ENCODE assay signal across 11 cellular contexts in genomic region chr19:40805258-40805868, GRCh38. TPM values are rescaled to one million over a fixed set of nuclear protein-coding genes. Genes with fewer than 3 reads are reported as not detected.
DNase-seq lines count a peak whose midpoint lies in the region; ATAC-seq and TF ChIP-seq lines count a peak whose summit lies in the region.
"Had no signal": no experiment of that assay in that cellular context is flagged by ENCODE, and none has a peak within 500 bp of the region (broad histone marks: within the 10 kb centered on the region; RNA-seq: fewer than 3 reads in every experiment).

No MANE protein-coding gene starts in this region.

- no peaks in the 10 kb centered on the region for H3K27me3 ChIP-seq in heart right ventricle
- H3K27me3 ChIP-seq in skeletal muscle satellite cell (ENCODE audit: control insufficient read depth, insufficient read depth, low read length), result no peaks in the 10 kb centered on the region

- peaks cover 2% of the 10 kb centered on the region for H3K27me3 Mint-ChIP-seq in HFFc6 (ENCODE audit: insufficient read depth)
- no peaks in the 10 kb centered on the region for H3K27me3 Mint-ChIP-seq in activated T-helper 1 cell treated with anti-CD3 and anti-CD28 coated beads, Interleukin-12 subunit alpha, Interleukin-12 subunit beta, Interleukin-2, Interleukin-4 antibody, amounts not matched to agents 30 ng/mL and 10 ng/mL and 1 ng/mL, durations not matched to agents 14 hours and 24 hours and 36 hours (ENCODE audit: insufficient read depth)

- no peaks in the 10 kb centered on the region for H3K9me3 Mint-ChIP-seq in HFFc6
- no peaks in the 10 kb centered on the region for H3K9me3 Mint-ChIP-seq in activated T-helper 1 cell treated with anti-CD3 and anti-CD28 coated beads, Interleukin-12 subunit alpha, Interleukin-12 subunit beta, Interleukin-2, Interleukin-4 antibody, amounts not matched to agents 30 ng/mL and 10 ng/mL and 1 ng/mL, durations not matched to agents 14 hours and 24 hours and 36 hours

- intact Hi-C loops in activated T-helper 1 cell treated with anti-CD3 and anti-CD28 coated beads, Interleukin-12 subunit alpha, Interleukin-12 subunit beta, Interleukin-2, Interleukin-4 antibody, amounts not matched to agents 30 ng/mL and 10 ng/mL and 1 ng/mL, durations not matched to agents 14 hours and 24 hours and 36 hours (cut with micrococcal nuclease), result no loop called here
- intact Hi-C loops in heart right ventricle (cut with DNase I), result loop anchor here in 5 of 10 donors (5.0 to 10.0 kb wide), 3 partner anchors 88 to 391 kb away; partner anchors contain the start of genes COQ8B (in 2 of the 5), ITPKC (in 2 of the 5) and PRX (in 1 of the 5)

- H3K4me1 ChIP-seq in heart right ventricle, result peaks cover 58 to 99% (median 93%) of the 10 kb centered on the region in 9 donors
- peaks cover 53% of the 10 kb centered on the region for H3K4me1 ChIP-seq in skeletal muscle satellite cell (ENCODE audit: control insufficient read depth, insufficient read depth, low read length)

- H3K36me3 ChIP-seq in heart right ventricle (peaks cover 7 to 78% (median 17%) of the 10 kb centered on the region in 9 donors), skeletal muscle satellite cell (ENCODE audit: insufficient read depth, low read length) (peaks cover 79% of the 10 kb centered on the region)

- no peak overlapping the region for H3K9ac ChIP-seq in skeletal muscle satellite cell (ENCODE audit: low read depth, low read length)

- no peak for DNase-seq in HFFc6
- peak; percentile 44 for DNase-seq in activated T-helper 1 cell treated with anti-CD3 and anti-CD28 coated beads, Interleukin-12 subunit alpha, Interleukin-12 subunit beta, Interleukin-2, Interleukin-4 antibody, amounts not matched to agents 30 ng/mL and 10 ng/mL and 1 ng/mL, durations not matched to agents 14 hours and 24 hours and 36 hours (ENCODE audit: low spot score)
- peak in 1 of 2 donors; percentile 43 for DNase-seq in heart right ventricle
- no peak for DNase-seq in NCI-H345 treated with DMSO at 0.1 percent for 48 hours (lab: John Stamatoyannopoulos, UW; ENCODE audit: unreplicated experiment)
- no peak for DNase-seq in SIG-M5 (lab: John Stamatoyannopoulos, UW)
- DNase-seq: amniotic stem cell, RPMI8226 had no signal

- H3K27ac Mint-ChIP-seq in HFFc6, result peak overlapping the region; percentile 90
- H3K27ac Mint-ChIP-seq in activated T-helper 1 cell treated with anti-CD3 and anti-CD28 coated beads, Interleukin-12 subunit alpha, Interleukin-12 subunit beta, Interleukin-2, Interleukin-4 antibody, amounts not matched to agents 30 ng/mL and 10 ng/mL and 1 ng/mL, durations not matched to agents 14 hours and 24 hours and 36 hours, result peak overlapping the region; percentile 98

- H3K36me3 Mint-ChIP-seq in HFFc6 (ENCODE audit: low read depth), result peaks cover 23% of the 10 kb centered on the region
- H3K36me3 Mint-ChIP-seq in activated T-helper 1 cell treated with anti-CD3 and anti-CD28 coated beads, Interleukin-12 subunit alpha, Interleukin-12 subunit beta, Interleukin-2, Interleukin-4 antibody, amounts not matched to agents 30 ng/mL and 10 ng/mL and 1 ng/mL, durations not matched to agents 14 hours and 24 hours and 36 hours (ENCODE audit: low read depth), result peaks cover 46% of the 10 kb centered on the region

- peak overlapping the region; percentile 4 for H3K4me2 ChIP-seq in skeletal muscle satellite cell (ENCODE audit: low read length)

- peaks cover 75% of the 10 kb centered on the region for H3K4me1 Mint-ChIP-seq in HFFc6 (ENCODE audit: low read depth)
- peaks cover 83% of the 10 kb centered on the region for H3K4me1 Mint-ChIP-seq in activated T-helper 1 cell treated with anti-CD3 and anti-CD28 coated beads, Interleukin-12 subunit alpha, Interleukin-12 subunit beta, Interleukin-2, Interleukin-4 antibody, amounts not matched to agents 30 ng/mL and 10 ng/mL and 1 ng/mL, durations not matched to agents 14 hours and 24 hours and 36 hours (ENCODE audit: low read depth)

- no peak overlapping the region for H3K4me3 ChIP-seq in heart right ventricle
- no peak overlapping the region for H3K4me3 ChIP-seq in skeletal muscle satellite cell (ENCODE audit: low read length)

- H3K27ac ChIP-seq in heart right ventricle, result peak overlapping the region; percentile 42 to 99 (median 94)

- TF ChIP-seq CTCF in HFFc6 (IDR thresholded peaks at IDR 0.05) (no peak), heart right ventricle (IDR thresholded peaks at IDR 0.05) (no peak)

- no peak overlapping the region for H3K4me3 Mint-ChIP-seq in HFFc6
- H3K4me3 Mint-ChIP-seq in activated T-helper 1 cell treated with anti-CD3 and anti-CD28 coated beads, Interleukin-12 subunit alpha, Interleukin-12 subunit beta, Interleukin-2, Interleukin-4 antibody, amounts not matched to agents 30 ng/mL and 10 ng/mL and 1 ng/mL, durations not matched to agents 14 hours and 24 hours and 36 hours, result peak overlapping the region; percentile 97

- H3K9me3 ChIP-seq in heart right ventricle (no peaks in the 10 kb centered on the region), skeletal muscle satellite cell (replicated peaks; ENCODE audit: low read length) (no peaks in the 10 kb centered on the region)

- 55 to 63% methylated on average over 2 of the region's 2 CpGs for WGBS in heart right ventricle, 2 donors

- peak in 1 of 8 donors; percentile 0 for ATAC-seq in heart right ventricle
- no peak for ATAC-seq in GM21786 (IDR thresholded peaks at IDR 0.05; ENCODE audit: unreplicated experiment)
- no peak for ATAC-seq in GM18861 (IDR thresholded peaks at IDR 0.05; ENCODE audit: unreplicated experiment)

RNA-seq across cellular contexts. Expression of gene EGLN2, which starts 6.4 kb away (rescaled TPM):
- 10 to 100 TPM; 56.0 to 72.0 (median 60.1) TPM for total RNA-seq in HFFc6 (2021; fragmentation: NEBNext Ultra II Directional; extraction: Animal tissue kit (Norgen Biotek cat#: 25700))
- total RNA-seq in activated T-helper 1 cell treated with anti-CD3 and anti-CD28 coated beads, Interleukin-12 subunit alpha, Interleukin-12 subunit beta, Interleukin-2, Interleukin-4 antibody, amounts not matched to agents 30 ng/mL and 10 ng/mL and 1 ng/mL, durations not matched to agents 14 hours and 24 hours and 36 hours, result 100 and 104 TPM in 2 replicates
- 10 to 100 TPM; 31.8 to 78.3 (median 42.8) TPM for total RNA-seq in heart right ventricle
- 10 to 100 TPM; 75.3 to 78.6 TPM for polyA plus RNA-seq in heart right ventricle
- total RNA-seq in skeletal muscle satellite cell (2012; rRNA removed), result 55.3 and 73.3 TPM in 2 replicates

RNA-seq across cellular contexts. Expression of gene RAB4B, which starts 27.3 kb away (rescaled TPM):
- total RNA-seq in HFFc6 (2021; fragmentation: NEBNext Ultra II Directional; extraction: Animal tissue kit (Norgen Biotek cat#: 25700)), result 10 to 100 TPM; 20.4 to 26.4 (median 22.0) TPM
- 40.6 and 45.5 TPM in 2 replicates for total RNA-seq in activated T-helper 1 cell treated with anti-CD3 and anti-CD28 coated beads, Interleukin-12 subunit alpha, Interleukin-12 subunit beta, Interleukin-2, Interleukin-4 antibody, amounts not matched to agents 30 ng/mL and 10 ng/mL and 1 ng/mL, durations not matched to agents 14 hours and 24 hours and 36 hours
- 10 to 100 TPM; 11.0 to 25.2 (median 13.5) TPM for total RNA-seq in heart right ventricle
- polyA plus RNA-seq in heart right ventricle, result 10 to 100 TPM; 26.8 to 62.5 TPM
- 7.6 and 10.6 TPM in 2 replicates for total RNA-seq in skeletal muscle satellite cell (2012; rRNA removed)

RNA-seq across cellular contexts. Expression of gene MIA, which starts 30.0 kb away (rescaled TPM):
- total RNA-seq in HFFc6 (2021; fragmentation: NEBNext Ultra II Directional; extraction: Animal tissue kit (Norgen Biotek cat#: 25700)), result not detected
- total RNA-seq in activated T-helper 1 cell treated with anti-CD3 and anti-CD28 coated beads, Interleukin-12 subunit alpha, Interleukin-12 subunit beta, Interleukin-2, Interleukin-4 antibody, amounts not matched to agents 30 ng/mL and 10 ng/mL and 1 ng/mL, durations not matched to agents 14 hours and 24 hours and 36 hours, result 0.91 TPM in 1 of 2 replicates, not detected in the other
- total RNA-seq in heart right ventricle, result 1 to 10 TPM in 3 of 10 donors, under 1 TPM in 2, not detected in 5; 0.63 to 1.7 (median 1.0) TPM
- 1 to 10 TPM; 2.0 to 2.4 TPM for polyA plus RNA-seq in heart right ventricle
- not detected in 2 replicates for total RNA-seq in skeletal muscle satellite cell (2012; rRNA removed)
- total RNA-seq: M059J had no signal

RNA-seq across cellular contexts. Expression of gene CYP2A6, which starts 44.9 kb away (rescaled TPM):
- total RNA-seq in HFFc6 (2021; fragmentation: NEBNext Ultra II Directional; extraction: Animal tissue kit (Norgen Biotek cat#: 25700)), result not detected
- total RNA-seq in activated T-helper 1 cell treated with anti-CD3 and anti-CD28 coated beads, Interleukin-12 subunit alpha, Interleukin-12 subunit beta, Interleukin-2, Interleukin-4 antibody, amounts not matched to agents 30 ng/mL and 10 ng/mL and 1 ng/mL, durations not matched to agents 14 hours and 24 hours and 36 hours, result not detected in 2 replicates
- total RNA-seq in heart right ventricle, result not detected
- not detected for polyA plus RNA-seq in heart right ventricle
- not detected in 2 replicates for total RNA-seq in skeletal muscle satellite cell (2012; rRNA removed)
- total RNA-seq: M059J had no signal

RNA-seq across cellular contexts. Expression of gene SNRPA, which starts 54.4 kb away (rescaled TPM):
- total RNA-seq in HFFc6 (2021; fragmentation: NEBNext Ultra II Directional; extraction: Animal tissue kit (Norgen Biotek cat#: 25700)), result 100 to 1,000 TPM in 4 of 6 experiments, 10 to 100 TPM in 2; 87.8 to 120 (median 104) TPM
- 243 and 245 TPM in 2 replicates for total RNA-seq in activated T-helper 1 cell treated with anti-CD3 and anti-CD28 coated beads, Interleukin-12 subunit alpha, Interleukin-12 subunit beta, Interleukin-2, Interleukin-4 antibody, amounts not matched to agents 30 ng/mL and 10 ng/mL and 1 ng/mL, durations not matched to agents 14 hours and 24 hours and 36 hours
- total RNA-seq in heart right ventricle, result 10 to 100 TPM; 24.0 to 40.6 (median 34.4) TPM
- polyA plus RNA-seq in heart right ventricle, result 10 to 100 TPM; 35.3 to 36.7 TPM
- 35.7 and 46.7 TPM in 2 replicates for total RNA-seq in skeletal muscle satellite cell (2012; rRNA removed)
